Comparison of ENCODE assay signal across 21 cellular contexts in genomic region chrX:97490656-97491055, GRCh38.
"Had no signal": no experiment of that assay in that cellular context is flagged by ENCODE, and none has a peak within 500 bp of the region (broad histone marks: within the 10 kb centered on the region; RNA-seq: fewer than 3 reads in every experiment).

No MANE protein-coding gene starts in this region.

- H3K4me3 ChIP-seq: dorsolateral prefrontal cortex, esophagus squamous epithelium, left lung, neural progenitor cell, sigmoid colon, testis, uterus had no signal

- DNase-seq: activated CD4-positive, alpha-beta T cell treated with anti-CD3 and anti-CD28 coated beads for 1 hour; activated CD4-positive, alpha-beta T cell treated with anti-CD3 and anti-CD28 coated beads, Interleukin-2, amount 50 U/mL, for 1 hour; activated CD8-positive, alpha-beta T cell treated with anti-CD3 and anti-CD28 coated beads, Interleukin-2, amount 10 ng/mL, durations not matched to agents 7 days and 5 days; activated gamma-delta T cell treated with Interleukin-2 at 50 U/mL for 16 hours; aorta; brain microvascular endothelial cell; caudate nucleus; dorsolateral prefrontal cortex; endodermal cell; esophagus squamous epithelium; foreskin melanocyte; kidney glomerular epithelial cell; left lung; naive thymus-derived CD8-positive, alpha-beta T cell; retina; sigmoid colon; stimulated activated CD4-positive, alpha-beta T cell treated with anti-CD3 and anti-CD28 coated beads, Interleukin-2, amount 100 ng/mL, for 48 hours; stimulated activated naive CD4-positive, alpha-beta T cell; testis; uterus had no signal

- ATAC-seq: activated CD8-positive, alpha-beta T cell treated with anti-CD3 and anti-CD28 coated beads, Interleukin-2, amount 10 ng/mL, durations not matched to agents 7 days and 5 days; left lung; naive thymus-derived CD8-positive, alpha-beta T cell had no signal
